In the genomic region with DNA sequence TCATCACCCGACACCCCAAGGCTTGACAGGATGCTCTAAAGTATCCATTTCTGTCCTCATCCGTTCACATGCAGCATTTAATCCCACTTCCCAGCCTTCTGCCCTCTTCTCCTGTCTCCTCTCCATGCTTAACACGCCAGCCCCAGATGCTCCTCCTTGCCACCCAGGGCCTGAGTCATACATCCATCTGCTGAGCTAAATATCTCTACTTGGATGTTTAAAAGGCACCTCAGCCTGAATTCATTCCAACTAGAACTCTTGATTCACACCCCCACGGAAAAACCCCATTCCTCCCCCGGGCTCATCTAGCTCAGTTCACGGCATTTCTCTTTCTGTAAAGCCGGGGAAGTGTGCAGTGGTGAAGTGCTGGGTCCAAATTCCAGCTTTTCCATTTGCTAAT, we compare ENCODE assay signal across 13 cellular contexts. TPM values are rescaled to one million over a fixed set of nuclear protein-coding genes. Genes with fewer than 3 reads are reported as not detected.
DNase-seq lines count a peak whose midpoint lies in the region; ATAC-seq and TF ChIP-seq lines count a peak whose summit lies in the region.
"Had no signal": no experiment of that assay in that cellular context is flagged by ENCODE, and none has a peak within 500 bp of the region (broad histone marks: within the 10 kb centered on the region; RNA-seq: fewer than 3 reads in every experiment).

No MANE protein-coding gene starts in this region.

- H3K27me3 Mint-ChIP-seq in central memory CD8-positive, alpha-beta T cell: peaks cover 10% of the 10 kb centered on the region
- H3K27me3 Mint-ChIP-seq in nephron (ENCODE audit: low read depth): peaks cover 22% of the 10 kb centered on the region
- peaks cover 0 to 4% of the 10 kb centered on the region in 2 donors for H3K27me3 Mint-ChIP-seq in T-cell
- H3K27me3 Mint-ChIP-seq in activated CD8-positive, alpha-beta T cell treated with anti-CD3 and anti-CD28 coated beads for 36 hours: no peaks in the 10 kb centered on the region
- H3K27me3 Mint-ChIP-seq: activated naive CD4-positive, alpha-beta T cell treated with anti-CD3 and anti-CD28 coated beads, Interleukin-2, amount 50 U/mL, for 24 hours had no signal

- WGBS in heart left ventricle, 4 donors: 86 to 89% (median 87%) methylated on average over 7 of the region's 7 CpGs

- H3K27me3 ChIP-seq in BJ (ENCODE audit: control insufficient read depth, insufficient read depth, low read length): no peaks in the 10 kb centered on the region
- no peaks in the 10 kb centered on the region for H3K27me3 ChIP-seq in heart left ventricle
- H3K27me3 ChIP-seq: upper lobe of left lung had no signal

- no peaks in the 10 kb centered on the region for H3K9me3 ChIP-seq in heart left ventricle
- H3K9me3 ChIP-seq: upper lobe of left lung had no signal

- H3K9me3 Mint-ChIP-seq in central memory CD8-positive, alpha-beta T cell: no peaks in the 10 kb centered on the region
- H3K9me3 Mint-ChIP-seq in nephron (no peaks in the 10 kb centered on the region), T-cell (no peaks in the 10 kb centered on the region)
- H3K9me3 Mint-ChIP-seq in activated CD8-positive, alpha-beta T cell treated with anti-CD3 and anti-CD28 coated beads for 36 hours: no peaks in the 10 kb centered on the region
- H3K9me3 Mint-ChIP-seq: activated naive CD4-positive, alpha-beta T cell treated with anti-CD3 and anti-CD28 coated beads, Interleukin-2, amount 50 U/mL, for 24 hours had no signal

- CTCF ChIA-PET in BJ (lab: Yijun Ruan, JAX): interaction anchor here (0.9 to 16.1 kb wide), 12 partner anchors 8 to 463 kb away, joined by 3 to 375 read pairs (median 4); partner anchors contain the start of gene RALGPS2
- CTCF ChIA-PET in T-cell (lab: Charles Lee): interaction anchor here in 1 of 2 donors (1.3 kb wide), 1 partner anchor 8 kb away, joined by 3 read pairs; no protein-coding TSS in a partner anchor
- CTCF ChIA-PET in activated CD8-positive, alpha-beta T cell treated with anti-CD3 and anti-CD28 coated beads for 36 hours (lab: Charles Lee): interaction anchor here (1.0 to 4.8 kb wide), 6 partner anchors 7 to 462 kb away, joined by 3 to 41 read pairs (median 7); no protein-coding TSS in a partner anchor

- TF ChIP-seq POLR2A in heart left ventricle (IDR thresholded peaks at IDR 0.05): no peak

- H3K27ac ChIP-seq in heart left ventricle: no peak overlapping the region
- H3K27ac ChIP-seq: upper lobe of left lung had no signal

- POLR2A ChIA-PET in BJ (lab: Charles Lee): no interaction called here
- POLR2A ChIA-PET in T-cell (lab: Charles Lee): no interaction called here
- POLR2A ChIA-PET in activated CD8-positive, alpha-beta T cell treated with anti-CD3 and anti-CD28 coated beads for 36 hours (lab: Charles Lee): no interaction called here

- no peak for TF ChIP-seq CTCF in BJ (IDR thresholded peaks at IDR 0.05; ENCODE audit: insufficient read depth, low read depth, low read length)
- TF ChIP-seq CTCF in nephron (IDR thresholded peaks at IDR 0.05; ENCODE audit: unreplicated experiment in 3 of 3): no peak
- no peak for TF ChIP-seq CTCF in heart left ventricle (IDR thresholded peaks at IDR 0.05)
- TF ChIP-seq CTCF in activated CD8-positive, alpha-beta T cell treated with anti-CD3 and anti-CD28 coated beads for 36 hours (IDR thresholded peaks at IDR 0.05): no peak

- H3K36me3 ChIP-seq in BJ (ENCODE audit: control insufficient read depth, insufficient read depth, low read length) (peaks cover 2% of the 10 kb centered on the region), heart left ventricle (no peaks in the 10 kb centered on the region)
- H3K36me3 ChIP-seq: upper lobe of left lung had no signal

- H3K4me3 Mint-ChIP-seq in central memory CD8-positive, alpha-beta T cell: peak overlapping the region; percentile 87
- H3K4me3 Mint-ChIP-seq in nephron: peak overlapping the region; percentile 47 to 97 (median 96)
- peak overlapping the region in 1 of 3 donors; percentile 55 for H3K4me3 Mint-ChIP-seq in T-cell
- H3K4me3 Mint-ChIP-seq in activated CD8-positive, alpha-beta T cell treated with anti-CD3 and anti-CD28 coated beads for 36 hours: no peak overlapping the region

- no peaks in the 10 kb centered on the region for H3K4me1 Mint-ChIP-seq in central memory CD8-positive, alpha-beta T cell
- peaks cover 21% of the 10 kb centered on the region for H3K4me1 Mint-ChIP-seq in nephron
- peaks cover 9 to 18% (median 11%) of the 10 kb centered on the region in 3 donors for H3K4me1 Mint-ChIP-seq in T-cell
- H3K4me1 Mint-ChIP-seq in activated CD8-positive, alpha-beta T cell treated with anti-CD3 and anti-CD28 coated beads for 36 hours (ENCODE audit: low read depth): peaks cover 6% of the 10 kb centered on the region

- no peak overlapping the region for H3K27ac Mint-ChIP-seq in central memory CD8-positive, alpha-beta T cell (ENCODE audit: low read depth)
- H3K27ac Mint-ChIP-seq in nephron (peak overlapping the region in 2 of 3 experiments; percentile 4 to 98), T-cell (no peak overlapping the region)
- H3K27ac Mint-ChIP-seq in activated CD8-positive, alpha-beta T cell treated with anti-CD3 and anti-CD28 coated beads for 36 hours: no peak overlapping the region

- peak; percentile 76 for DNase-seq in BJ (ENCODE audit: low read depth)
- DNase-seq in LHCN-M2 (ENCODE audit: low read depth): peak; percentile 97
- DNase-seq in central memory CD8-positive, alpha-beta T cell (ENCODE audit: low spot score in 2 of 2): no peak
- no peak for DNase-seq in NCI-H526 (lab: John Stamatoyannopoulos, UW)
- no peak for DNase-seq in T-cell
- DNase-seq in heart left ventricle: no peak
- no peak for DNase-seq in activated CD8-positive, alpha-beta T cell treated with anti-CD3 and anti-CD28 coated beads for 36 hours
- DNase-seq: activated CD4-positive, CD25-positive, alpha-beta regulatory T cell; stimulated activated CD4-positive, alpha-beta T cell treated with anti-CD3 and anti-CD28 coated beads, Interleukin-4, amount 100 ng/mL, for 4 hours; upper lobe of left lung had no signal

- H3K4me1 ChIP-seq in heart left ventricle: peaks cover 0 to 37% (median 16%) of the 10 kb centered on the region in 12 donors

- H3K4me3 ChIP-seq in BJ (ENCODE audit: low read depth, low read length) (no peak overlapping the region), heart left ventricle (no peak overlapping the region)
- H3K4me3 ChIP-seq: upper lobe of left lung had no signal

- intact Hi-C loops in heart left ventricle (cut with DNase I): loop anchor here in 4 of 10 donors (5.0 to 10.0 kb wide), 3 partner anchors 212 to 824 kb away; partner anchors contain the start of gene AXDND1 (in 1 of the 4)
- intact Hi-C loops in activated CD8-positive, alpha-beta T cell treated with anti-CD3 and anti-CD28 coated beads for 36 hours (cut with micrococcal nuclease): loop anchor here (10.0 kb wide), 1 partner anchor 84 kb away; no protein-coding TSS in a partner anchor

- peaks cover 2% of the 10 kb centered on the region for H3K36me3 Mint-ChIP-seq in central memory CD8-positive, alpha-beta T cell (ENCODE audit: insufficient read depth)
- H3K36me3 Mint-ChIP-seq in nephron (ENCODE audit: low read depth): peaks cover 12% of the 10 kb centered on the region
- H3K36me3 Mint-ChIP-seq in T-cell: peaks cover 5% of the 10 kb centered on the region
- H3K36me3 Mint-ChIP-seq in activated CD8-positive, alpha-beta T cell treated with anti-CD3 and anti-CD28 coated beads for 36 hours (ENCODE audit: low read depth): no peaks in the 10 kb centered on the region
- H3K36me3 Mint-ChIP-seq: activated naive CD4-positive, alpha-beta T cell treated with anti-CD3 and anti-CD28 coated beads, Interleukin-2, amount 50 U/mL, for 24 hours had no signal

- no peak for ATAC-seq in central memory CD8-positive, alpha-beta T cell (replicated peaks; ENCODE audit: extremely low read depth, poor library complexity, severe bottlenecking)
- ATAC-seq in T-cell (replicated peaks in 1 of 4): no peak
- no peak for ATAC-seq in heart left ventricle
- no peak for ATAC-seq in activated CD8-positive, alpha-beta T cell treated with anti-CD3 and anti-CD28 coated beads for 36 hours

RNA-seq across cellular contexts. Expression of gene TEX35, which starts 27.7 kb away (rescaled TPM):
- polyA plus RNA-seq in BJ (2011; rRNA removed) (not detected in 2 replicates), heart left ventricle (not detected)
- not detected in 2 replicates for polyA minus RNA-seq in BJ (2011; rRNA and poly(A)+ RNA removed)
- total RNA-seq in LHCN-M2 (2014; rRNA removed) (0.11 TPM in 1 of 2 replicates, not detected in the other), T-cell (not detected), heart left ventricle (not detected)
- polyA plus RNA-seq in LHCN-M2 (2012): not detected
- not detected for total RNA-seq in activated CD8-positive, alpha-beta T cell treated with anti-CD3 and anti-CD28 coated beads for 36 hours
- total RNA-seq: glomerular endothelial cell, upper lobe of left lung had no signal

RNA-seq across cellular contexts. Expression of gene CLEC20A, which starts 43.9 kb away (rescaled TPM):
- polyA plus RNA-seq in BJ (2011; rRNA removed) (not detected in 2 replicates), heart left ventricle (not detected)
- polyA minus RNA-seq in BJ (2011; rRNA and poly(A)+ RNA removed): not detected in 2 replicates
- total RNA-seq in LHCN-M2 (2014; rRNA removed) (not detected in 2 replicates), T-cell (not detected), heart left ventricle (under 1 TPM in 1 of 9 donors, not detected in 8; 0.23 TPM)
- polyA plus RNA-seq in LHCN-M2 (2012): not detected
- total RNA-seq in activated CD8-positive, alpha-beta T cell treated with anti-CD3 and anti-CD28 coated beads for 36 hours: not detected
- total RNA-seq: glomerular endothelial cell, upper lobe of left lung had no signal

Comparison
In these comparisons a context has a peak if more than half of its experiments do, and no peak if none do; other contexts are left out.
1. DNase-seq: peak in BJ (single experiment) and LHCN-M2 (single experiment); none in central memory CD8-positive, alpha-beta T cell (0 of 2), NCI-H526 (0 of 2), T-cell (0 of 34), heart left ventricle (0 of 5) and activated CD8-positive, alpha-beta T cell treated with anti-CD3 and anti-CD28 coated beads for 36 hours (single experiment).
2. H3K27ac Mint-ChIP-seq: peak in nephron (2 of 3); none in central memory CD8-positive, alpha-beta T cell (single experiment), T-cell (0 of 2) and activated CD8-positive, alpha-beta T cell treated with anti-CD3 and anti-CD28 coated beads for 36 hours (single experiment).